22 cellular contexts compared by ENCODE assay signal in the genomic region with DNA sequence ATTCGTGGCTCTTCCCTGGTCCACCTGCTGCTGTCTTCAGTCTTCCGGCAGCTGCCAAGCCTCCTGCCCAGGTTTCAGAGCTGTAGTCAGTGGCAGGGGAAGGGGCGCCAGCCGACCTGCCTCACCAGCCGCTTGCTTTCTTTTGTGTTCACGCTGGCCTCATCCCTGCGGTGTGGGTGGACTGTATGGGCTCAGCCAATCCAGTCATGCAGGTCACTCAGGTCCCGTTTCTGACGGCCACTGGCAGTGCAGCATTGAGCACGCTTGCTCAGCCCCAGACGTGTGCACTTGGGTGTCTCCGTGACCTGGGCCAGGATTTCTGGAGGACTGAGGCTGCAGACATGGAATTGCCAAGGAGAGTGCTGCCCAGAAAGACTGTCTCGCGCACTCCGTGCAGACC. TPM values are rescaled to one million over a fixed set of nuclear protein-coding genes. Genes with fewer than 3 reads are reported as not detected.
A peak's percentile ranks its signal among the peaks of the same experiment; 100 is the strongest.
DNase-seq lines count a peak whose midpoint lies in the region; ATAC-seq, FAIRE-seq and TF ChIP-seq lines count a peak whose summit lies in the region.
"Had no signal": no experiment of that assay in that cellular context is flagged by ENCODE, and none has a peak within 500 bp of the region (broad histone marks: within the 10 kb centered on the region; RNA-seq: fewer than 3 reads in every experiment).

No MANE protein-coding gene starts in this region.

- H3K36me3 ChIP-seq in BLaER1 treated with 17β-estradiol and CSF1 and Interleukin-3, amounts not matched to agents 10 nM and 100 nM = peaks cover 97 to 100% (median 100%) of the 10 kb centered on the region in 11 experiments
- H3K36me3 ChIP-seq in osteoblast (ENCODE audit: insufficient read depth, low read length) = peaks cover 78% of the 10 kb centered on the region

- peaks cover 9% of the 10 kb centered on the region for H3K9me3 Mint-ChIP-seq in activated CD4-positive, alpha-beta T cell treated with anti-CD3 and anti-CD28 coated beads, Interleukin-2, amount 10 ng/mL, durations not matched to agents 24 days and 14 days
- no peaks in the 10 kb centered on the region for H3K9me3 Mint-ChIP-seq in Calu3 (ENCODE audit: low read depth, unreplicated experiment)

- BruUV-seq in Calu3 (replicated peaks; lab: Mats Ljungman, UMichigan) = no TSS peak

- H3K9ac ChIP-seq in BLaER1 treated with 17β-estradiol and CSF1 and Interleukin-3, amounts not matched to agents 10 nM and 100 nM = peak overlapping the region in 7 of 11 experiments; percentile 14 to 59 (median 44); a peak in 8 of 22 replicates

- H3K27ac Mint-ChIP-seq in activated CD4-positive, alpha-beta T cell treated with anti-CD3 and anti-CD28 coated beads, Interleukin-2, amount 10 ng/mL, durations not matched to agents 24 days and 14 days = no peak overlapping the region
- no peak overlapping the region for H3K27ac Mint-ChIP-seq in Calu3 (ENCODE audit: unreplicated experiment)
- H3K27ac Mint-ChIP-seq: CD8-positive, alpha-beta T cell; GM23338; HFFc6; IgD-negative memory B cell had no signal

- H3K27me3 ChIP-seq in BLaER1 treated with 17β-estradiol and CSF1 and Interleukin-3, amounts not matched to agents 10 nM and 100 nM = no peaks in the 10 kb centered on the region
- no peaks in the 10 kb centered on the region for H3K27me3 ChIP-seq in osteoblast (ENCODE audit: insufficient read depth, low read length)

- peaks cover 54% of the 10 kb centered on the region for H3K79me2 ChIP-seq in osteoblast (ENCODE audit: insufficient read depth, low read length)

- H2AFZ ChIP-seq in osteoblast (ENCODE audit: low read length) = no peak overlapping the region
- H2AFZ ChIP-seq: GM23338 had no signal

- FAIRE-seq in GM19239 (lab: Jason Lieb, UNC) = no peak
- FAIRE-seq: A204.1, G401.6, GM12891, H54, HepG2 had no signal

- H3K9me3 ChIP-seq in BLaER1 treated with 17β-estradiol and CSF1 and Interleukin-3, amounts not matched to agents 10 nM and 100 nM (replicated peaks in 1 of 11) = peaks cover 38 to 43% (median 40%) of the 10 kb centered on the region in 11 experiments
- peaks cover 16% of the 10 kb centered on the region for H3K9me3 ChIP-seq in osteoblast (ENCODE audit: low read depth, low read length)

- peaks cover 13 to 26% (median 22%) of the 10 kb centered on the region in 10 experiments; a peak in 19 of 20 replicates for H3K4me1 ChIP-seq in BLaER1 treated with 17β-estradiol and CSF1 and Interleukin-3, amounts not matched to agents 10 nM and 100 nM
- H3K4me1 ChIP-seq in osteoblast (ENCODE audit: insufficient read depth, low read length) = no peaks in the 10 kb centered on the region

- H3K27me3 Mint-ChIP-seq in activated CD4-positive, alpha-beta T cell treated with anti-CD3 and anti-CD28 coated beads, Interleukin-2, amount 10 ng/mL, durations not matched to agents 24 days and 14 days = no peaks in the 10 kb centered on the region
- H3K27me3 Mint-ChIP-seq in Calu3 (ENCODE audit: unreplicated experiment) = no peaks in the 10 kb centered on the region
- H3K27me3 Mint-ChIP-seq: IgD-negative memory B cell had no signal

- peak overlapping the region in 3 of 11 experiments; percentile 4 to 48 (median 17); a peak in 2 of 22 replicates for H3K27ac ChIP-seq in BLaER1 treated with 17β-estradiol and CSF1 and Interleukin-3, amounts not matched to agents 10 nM and 100 nM
- no peak overlapping the region for H3K27ac ChIP-seq in osteoblast (ENCODE audit: low read depth, low read length)

- peaks cover 63% of the 10 kb centered on the region for H3K36me3 Mint-ChIP-seq in activated CD4-positive, alpha-beta T cell treated with anti-CD3 and anti-CD28 coated beads, Interleukin-2, amount 10 ng/mL, durations not matched to agents 24 days and 14 days (ENCODE audit: low read depth)
- peaks cover 7% of the 10 kb centered on the region for H3K36me3 Mint-ChIP-seq in Calu3 (ENCODE audit: insufficient read depth, unreplicated experiment)

- peaks cover 4% of the 10 kb centered on the region for H3K4me1 Mint-ChIP-seq in activated CD4-positive, alpha-beta T cell treated with anti-CD3 and anti-CD28 coated beads, Interleukin-2, amount 10 ng/mL, durations not matched to agents 24 days and 14 days
- no peaks in the 10 kb centered on the region for H3K4me1 Mint-ChIP-seq in Calu3 (ENCODE audit: low read depth, unreplicated experiment)
- H3K4me1 Mint-ChIP-seq: GM23338 had no signal

- CTCF ChIA-PET in Calu3 (lab: Charles Lee) = no interaction called here

- no peak overlapping the region for H3K4me3 Mint-ChIP-seq in activated CD4-positive, alpha-beta T cell treated with anti-CD3 and anti-CD28 coated beads, Interleukin-2, amount 10 ng/mL, durations not matched to agents 24 days and 14 days
- H3K4me3 Mint-ChIP-seq in Calu3 (ENCODE audit: low read depth, unreplicated experiment) = no peak overlapping the region
- H3K4me3 Mint-ChIP-seq: CD8-positive, alpha-beta T cell; GM23338; HFFc6; IgD-negative memory B cell had no signal

- H3K4me2 ChIP-seq in BLaER1 treated with 17β-estradiol and CSF1 and Interleukin-3, amounts not matched to agents 10 nM and 100 nM = peak overlapping the region in 10 of 11 experiments; percentile 11 to 87 (median 74); a peak in 18 of 22 replicates
- no peak overlapping the region for H3K4me2 ChIP-seq in osteoblast (ENCODE audit: insufficient read depth, low read length)
- H3K4me2 ChIP-seq: GM23338 had no signal

- intact Hi-C loops in activated CD4-positive, alpha-beta T cell treated with anti-CD3 and anti-CD28 coated beads, Interleukin-2, amount 10 ng/mL, durations not matched to agents 24 days and 14 days (cut with micrococcal nuclease) = no loop called here
- intact Hi-C loops in Calu3 (cut with micrococcal nuclease; ENCODE audit: unreplicated experiment) = no loop called here

- H4K20me1 ChIP-seq in BLaER1 treated with 17β-estradiol and CSF1 and Interleukin-3, amounts not matched to agents 10 nM and 100 nM = peaks cover 8 to 59% (median 40%) of the 10 kb centered on the region in 11 experiments; a peak in 21 of 22 replicates
- H4K20me1 ChIP-seq in osteoblast (ENCODE audit: insufficient read depth, low read length) = peaks cover 22% of the 10 kb centered on the region

- TF ChIP-seq CTCF in osteoblast (IDR thresholded peaks at IDR 0.05; ENCODE audit: extremely low read depth, low read depth, low read length) (no peak), Calu3 (IDR thresholded peaks at IDR 0.05; ENCODE audit: unreplicated experiment) (no peak)

- peak; percentile 1 for DNase-seq in iPS-NIHi11 (ENCODE audit: low spot score)
- DNase-seq in osteoblast (ENCODE audit: insufficient read length, low spot score, missing footprints) = peak; percentile 27
- DNase-seq in activated CD4-positive, alpha-beta T cell treated with anti-CD3 and anti-CD28 coated beads, Interleukin-2, amount 10 ng/mL, durations not matched to agents 24 days and 14 days = no peak
- no peak for DNase-seq in GM19239 (ENCODE audit: insufficient read length, low spot score)
- no peak for DNase-seq in Calu3
- DNase-seq: ACHN, AML-193, DMS 273 treated with DMSO at 0.1 percent for 48 hours, DMS53, HCEC 1CT, HFFc6, KBM-7 had no signal

- no peak overlapping the region for H3K4me3 ChIP-seq in BLaER1 treated with 17β-estradiol and CSF1 and Interleukin-3, amounts not matched to agents 10 nM and 100 nM
- no peak overlapping the region for H3K4me3 ChIP-seq in osteoblast (ENCODE audit: insufficient read depth, low read length)
- H3K4me3 ChIP-seq: GM23338 had no signal

- no peak for ATAC-seq in HG03571 (IDR thresholded peaks at IDR 0.05; ENCODE audit: unreplicated experiment)
- ATAC-seq: CD8-positive, alpha-beta T cell; GM23338; HepG2 had no signal

RNA-seq across cellular contexts. Expression of gene AP1M1, which starts 26.0 kb away (rescaled TPM):
- total RNA-seq in osteoblast (49.5 and 52.1 TPM in 2 replicates), Calu3 (2022) (28.7 and 31.5 TPM in 2 replicates)
- total RNA-seq in activated CD4-positive, alpha-beta T cell treated with anti-CD3 and anti-CD28 coated beads, Interleukin-2, amount 10 ng/mL, durations not matched to agents 24 days and 14 days = 107 and 111 TPM in 2 replicates

RNA-seq across cellular contexts. Expression of gene FAM32A, which starts 38.5 kb away (rescaled TPM):
- total RNA-seq in osteoblast = 93.4 and 109 TPM in 2 replicates
- total RNA-seq in activated CD4-positive, alpha-beta T cell treated with anti-CD3 and anti-CD28 coated beads, Interleukin-2, amount 10 ng/mL, durations not matched to agents 24 days and 14 days = 59.2 and 65.2 TPM in 2 replicates
- total RNA-seq in Calu3 (2022) = 42.2 and 47.5 TPM in 2 replicates

RNA-seq across cellular contexts. Expression of gene CIB3, which starts 50.4 kb away (rescaled TPM):
- total RNA-seq in osteoblast (not detected in 2 replicates), Calu3 (2022) (not detected in 2 replicates)
- total RNA-seq in activated CD4-positive, alpha-beta T cell treated with anti-CD3 and anti-CD28 coated beads, Interleukin-2, amount 10 ng/mL, durations not matched to agents 24 days and 14 days = not detected in 2 replicates
- total RNA-seq: CD8-positive, alpha-beta T cell; GM23338; HepG2; HFFc6 had no signal

Comparison
In these comparisons a context has a peak if more than half of its experiments do, and no peak if none do; other contexts are left out.
1. DNase-seq: peak in iPS-NIHi11 (single experiment) and osteoblast (single experiment); none in activated CD4-positive, alpha-beta T cell treated with anti-CD3 and anti-CD28 coated beads, Interleukin-2, amount 10 ng/mL, durations not matched to agents 24 days and 14 days (single experiment), GM19239 (single experiment) and Calu3 (single experiment).